Comparison of ENCODE assay signal across 1 cellular context in genomic region chr6:27043244-27043643, GRCh38.
A peak's percentile ranks its signal among the peaks of the same experiment; 100 is the strongest.
TF ChIP-seq lines count a peak whose summit lies in the region.

No MANE protein-coding gene starts in this region.

TF ChIP-seq in GM12878, 131 proteins besides CTCF, POLR2A, EP300 and RAD21 (continued from another document and continues in another):
- TF ChIP-seq LARP7 (IDR thresholded peaks at IDR 0.05) (no peak), SUPT20H (IDR thresholded peaks at IDR 0.05; ENCODE audit: borderline replicate concordance, control insufficient read depth, low read depth, low read length) (no peak), PAX5 (IDR thresholded peaks at IDR 0.05; ENCODE audit: borderline replicate concordance, low read depth, low read length) (no peak), NRF1 (conservative IDR thresholded peaks at IDR 0.05; ENCODE audit: low read depth, low read length) (no peak), CHD1 (IDR thresholded peaks at IDR 0.05; ENCODE audit: low read depth, low read length) (no peak), HSF1 (IDR thresholded peaks at IDR 0.05; ENCODE audit: low read depth, low read length) (no peak), STAT1 (conservative IDR thresholded peaks at IDR 0.05) (no peak), DPF2 (IDR thresholded peaks at IDR 0.05) (no peak), BCL3 (IDR thresholded peaks at IDR 0.05; ENCODE audit: borderline replicate concordance, insufficient read depth, low read depth, low read length, poor library complexity, severe bottlenecking) (no peak), PKNOX1 (IDR thresholded peaks at IDR 0.05) (no peak), ZSCAN29 (IDR thresholded peaks at IDR 0.05) (no peak), MYC (IDR thresholded peaks at IDR 0.05; ENCODE audit: insufficient read depth, insufficient read length, insufficient replicate concordance, low read length, severe bottlenecking) (no peak), IRF4 (IDR thresholded peaks at IDR 0.05; ENCODE audit: low read depth, low read length) (0 out of 2 replicates have a peak, but pooled peaks have one; percentile 50), MTA3 (IDR thresholded peaks at IDR 0.05; ENCODE audit: borderline replicate concordance, low read length) (no peak), MYB (IDR thresholded peaks at IDR 0.05; ENCODE audit: borderline replicate concordance, low read depth, low read length) (no peak), NFIC (IDR thresholded peaks at IDR 0.05; ENCODE audit: low read depth, low read length) (peak; percentile 62), BRCA1 (IDR thresholded peaks at IDR 0.05; ENCODE audit: low read depth, low read length) (no peak), ZBTB40 (IDR thresholded peaks at IDR 0.05; ENCODE audit: borderline replicate concordance) (no peak), SIN3A (IDR thresholded peaks at IDR 0.05; ENCODE audit: low read depth, low read length) (no peak), ZNF622 (IDR thresholded peaks at IDR 0.05) (no peak), YY1 (IDR thresholded peaks at IDR 0.05; ENCODE audit: low read depth, low read length) (no peak), CHD2 (IDR thresholded peaks at IDR 0.05; ENCODE audit: borderline replicate concordance, low read depth, low read length) (no peak), PRDM15 (CRISPR knock-in tag; IDR thresholded peaks at IDR 0.05) (no peak), ZNF217 (IDR thresholded peaks at IDR 0.05) (no peak), KDM1A (IDR thresholded peaks at IDR 0.05; ENCODE audit: borderline replicate concordance) (no peak), TARDBP (IDR thresholded peaks at IDR 0.05; ENCODE audit: borderline replicate concordance) (no peak), TCF3 (IDR thresholded peaks at IDR 0.05; ENCODE audit: borderline replicate concordance, insufficient read depth, low read depth, low read length) (no peak), RB1 (IDR thresholded peaks at IDR 0.05; ENCODE audit: borderline replicate concordance) (no peak), RBBP5 (conservative IDR thresholded peaks at IDR 0.05) (no peak), EED (IDR thresholded peaks at IDR 0.05; ENCODE audit: low read depth) (no peak), SIX5 (IDR thresholded peaks at IDR 0.05; ENCODE audit: low read depth, low read length, severe bottlenecking) (no peak), ETV6 (conservative IDR thresholded peaks at IDR 0.05 in 1 of 2, IDR thresholded peaks at IDR 0.05 in 1 of 2; ENCODE audit: borderline replicate concordance in 1 of 2, low read depth in 1 of 2) (peak in 1 of 2 experiments; percentile 16; a peak in 1 of 4 replicates), FOXM1 (IDR thresholded peaks at IDR 0.05; ENCODE audit: low read depth, low read length) (peak; percentile 68; the same call in 1 of the 2 replicates), CBX3 (IDR thresholded peaks at IDR 0.05; ENCODE audit: borderline replicate concordance, low read depth) (no peak), RAD51 (IDR thresholded peaks at IDR 0.05) (no peak), POLR2AphosphoS5 (IDR thresholded peaks at IDR 0.05; ENCODE audit: low read length) (no peak), ATF3 (IDR thresholded peaks at IDR 0.05; ENCODE audit: borderline replicate concordance, extremely low read depth, low read depth, low read length) (no peak), KAT2A (conservative IDR thresholded peaks at IDR 0.05; ENCODE audit: control insufficient read depth, low read depth, low read length) (no peak), CREM (IDR thresholded peaks at IDR 0.05; ENCODE audit: low read depth) (no peak), ELK1 (IDR thresholded peaks at IDR 0.05; ENCODE audit: low read depth, low read length) (no peak), SKIL (IDR thresholded peaks at IDR 0.05; ENCODE audit: low read depth, poor library complexity, severe bottlenecking) (no peak), KLF5 (IDR thresholded peaks at IDR 0.05; ENCODE audit: partially characterized antibody) (no peak), RELB (IDR thresholded peaks at IDR 0.05; ENCODE audit: low read depth) (no peak), IRF5 (IDR thresholded peaks at IDR 0.05; ENCODE audit: borderline replicate concordance) (no peak)
